ENCODE assay signal across 8 cellular contexts in genomic region chr5:17216176-17216973, GRCh38. TPM values are rescaled to one million over a fixed set of nuclear protein-coding genes. Genes with fewer than 3 reads are reported as not detected.
DNase-seq lines count a peak whose midpoint lies in the region; ATAC-seq and TF ChIP-seq lines count a peak whose summit lies in the region.

No MANE protein-coding gene starts in this region.

- peak; percentile 46 for ATAC-seq in HG02642 (IDR thresholded peaks at IDR 0.05; ENCODE audit: poor library complexity, unreplicated experiment)

- H3K27ac ChIP-seq in hepatocyte, result peak overlapping the region; percentile 78
- H3K27ac ChIP-seq in prostate gland, result peak overlapping the region; percentile 46 to 89

- H3K79me2 ChIP-seq in hepatocyte, result peaks cover 43% of the 10 kb centered on the region

- intact Hi-C loops in prostate gland (cut with DNase I), result loop anchor here (2.0 kb wide), 1 partner anchor 1090 kb away; no protein-coding TSS in a partner anchor

- TF ChIP-seq CTCF in astrocyte of the spinal cord (IDR thresholded peaks at IDR 0.05; ENCODE audit: low read depth, low read length), result peak; percentile 78
- peak; percentile 87 for TF ChIP-seq CTCF in hepatocyte (IDR thresholded peaks at IDR 0.05; ENCODE audit: poor library complexity)
- peak; percentile 42 to 92 (median 84) for TF ChIP-seq CTCF in prostate gland (IDR thresholded peaks at IDR 0.05)

- peak overlapping the region; percentile 48 for H3K4me3 ChIP-seq in astrocyte of the spinal cord (ENCODE audit: low read depth, low read length)
- peak overlapping the region; percentile 40 for H3K4me3 ChIP-seq in hepatocyte
- H3K4me3 ChIP-seq in prostate gland, result peak overlapping the region; percentile 63 to 93

- in situ Hi-C loops in astrocyte of the spinal cord (cut with HindIII; ENCODE audit: low sequenced_read_pairs), result no loop called here

- 1% methylated on average over 59 of the region's 59 CpGs for WGBS in hepatocyte (ENCODE audit: low lambda C conversion rate, missing lambda C conversion rate)
- WGBS in prostate gland, result 2% methylated on average over 58 of the region's 59 CpGs

- H2AFZ ChIP-seq in hepatocyte, result peak overlapping the region; percentile 69

- peaks cover 20% of the 10 kb centered on the region for H4K20me1 ChIP-seq in hepatocyte (ENCODE audit: insufficient read depth, poor library complexity, severe bottlenecking)

- H3K36me3 ChIP-seq in hepatocyte (replicated peaks; ENCODE audit: insufficient read depth, low read depth), result no peaks in the 10 kb centered on the region
- H3K36me3 ChIP-seq in prostate gland, result no peaks in the 10 kb centered on the region

- H3K4me2 ChIP-seq in hepatocyte, result peak overlapping the region; percentile 81

- no peak for TF ChIP-seq POLR2A in prostate gland (IDR thresholded peaks at IDR 0.05)

- H3K27me3 ChIP-seq in hepatocyte, result no peaks in the 10 kb centered on the region
- H3K27me3 ChIP-seq in prostate gland (replicated peaks; ENCODE audit: insufficient read depth), result no peaks in the 10 kb centered on the region

- DNase-seq in DMS53 (lab: John Stamatoyannopoulos, UW), result peak; percentile 75
- no peak for DNase-seq in DMS53 treated with DMSO at 0.1 percent for 48 hours (lab: John Stamatoyannopoulos, UW; ENCODE audit: unreplicated experiment)
- peak; percentile 74 for DNase-seq in MV-4-11 (lab: John Stamatoyannopoulos, UW)
- peak; percentile 89 for DNase-seq in SIG-M5 treated with dmso at 0.1 percent for 504 hours (lab: John Stamatoyannopoulos, UW; ENCODE audit: unreplicated experiment)
- peak; percentile 86 for DNase-seq in astrocyte of the spinal cord (ENCODE audit: low read depth, low spot score)
- peak; percentile 89 for DNase-seq in hepatocyte (ENCODE audit: low spot score)
- peak; percentile 83 for DNase-seq in prostate gland (ENCODE audit: low spot score)

- H3K9me2 ChIP-seq in hepatocyte (replicated peaks; ENCODE audit: insufficient read depth), result no peaks in the 10 kb centered on the region

- H3K4me1 ChIP-seq in hepatocyte (ENCODE audit: insufficient read depth), result peaks cover 20% of the 10 kb centered on the region
- no peaks in the 10 kb centered on the region for H3K4me1 ChIP-seq in prostate gland (replicated peaks)

- no peaks in the 10 kb centered on the region for H3K9me3 ChIP-seq in hepatocyte (ENCODE audit: low read depth)
- no peaks in the 10 kb centered on the region for H3K9me3 ChIP-seq in prostate gland

RNA-seq across cellular contexts. Expression of gene BASP1, which starts 1.1 kb away (rescaled TPM):
- total RNA-seq in hepatocyte, result 134 and 137 TPM in 2 replicates
- polyA plus RNA-seq in hepatocyte, result 175 and 183 TPM in 2 replicates
- 100 to 1,000 TPM; 142 to 346 TPM for total RNA-seq in prostate gland
